ENCODE assay signal across 10 cellular contexts in the genomic region with DNA sequence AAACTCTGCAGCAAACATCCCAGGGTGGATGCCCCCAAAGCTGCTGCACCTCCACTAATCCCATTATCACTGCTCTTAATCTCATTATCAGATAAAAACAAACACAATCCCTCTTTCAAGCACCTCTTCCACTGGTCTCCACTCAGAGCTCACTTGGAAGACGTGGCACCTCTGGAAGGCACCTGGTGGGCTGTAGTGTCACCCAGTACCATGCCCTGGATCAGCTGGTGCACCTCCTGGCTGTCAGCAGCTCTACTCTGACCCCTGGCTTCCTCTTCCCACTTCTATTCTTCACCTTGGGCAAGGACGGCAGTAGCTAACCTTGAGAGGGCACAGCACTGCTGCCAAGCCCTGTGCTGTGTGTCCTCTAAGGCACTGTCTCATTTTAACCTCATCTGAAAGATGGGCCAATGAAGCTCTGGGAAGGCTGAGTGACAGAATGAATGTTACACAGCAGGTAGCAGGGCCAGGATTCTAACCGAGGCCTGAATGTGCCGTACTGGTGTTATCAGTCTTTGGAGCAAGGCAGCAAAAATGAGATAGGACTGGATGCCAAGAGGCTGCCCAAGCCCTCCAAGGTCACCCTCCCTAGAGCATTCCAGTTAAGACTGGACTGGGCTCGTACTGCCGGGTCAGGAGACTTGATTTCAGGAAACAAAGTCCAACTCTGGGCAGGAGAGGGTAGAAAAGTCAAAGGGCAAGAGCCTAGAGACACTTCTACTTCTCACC. TPM values are rescaled to one million over a fixed set of nuclear protein-coding genes. Genes with fewer than 3 reads are reported as not detected.
DNase-seq lines count a peak whose midpoint lies in the region; ATAC-seq and TF ChIP-seq lines count a peak whose summit lies in the region.
"Had no signal": no experiment of that assay in that cellular context is flagged by ENCODE, and none has a peak within 500 bp of the region (broad histone marks: within the 10 kb centered on the region; RNA-seq: fewer than 3 reads in every experiment).

No MANE protein-coding gene starts in this region.

- peaks cover 12% of the 10 kb centered on the region for H3K36me3 Mint-ChIP-seq in T-cell

- no peaks in the 10 kb centered on the region for H3K9me3 ChIP-seq in DOHH2 (ENCODE audit: control insufficient read depth, insufficient read depth, low read length)
- H3K9me3 ChIP-seq in cardiac muscle cell (ENCODE audit: low read depth): no peaks in the 10 kb centered on the region
- no peaks in the 10 kb centered on the region for H3K9me3 ChIP-seq in sigmoid colon

- H3K4me3 Mint-ChIP-seq in T-cell: peak overlapping the region; percentile 11 to 75 (median 47)

- no peak for TF ChIP-seq EP300 in sigmoid colon (IDR thresholded peaks at IDR 0.05)

- DNase-seq in T-cell: peak in 2 of 34 experiments; percentile 14 to 26
- DNase-seq in cardiac muscle cell (ENCODE audit: low read depth in 1 of 2, low spot score in 1 of 2): peak in 1 of 2 donors; percentile 32
- no peak for DNase-seq in sigmoid colon
- no peak for DNase-seq in SHP77 (lab: John Stamatoyannopoulos, UW)
- DNase-seq in LoVo (ENCODE audit: low spot score): no peak
- DNase-seq: NCI-H2227 treated with DMSO at 0.1 percent for 48 hours; stimulated activated CD4-positive, alpha-beta T cell treated with anti-CD3 and anti-CD28 coated beads, Interleukin-1b, Interleukin-23, amount 100 ng/mL, for 48 hours had no signal

- H3K4me1 ChIP-seq in DOHH2 (ENCODE audit: control insufficient read depth, low read length) (peaks cover 87% of the 10 kb centered on the region), cardiac muscle cell (ENCODE audit: low read depth) (peaks cover 82% of the 10 kb centered on the region), sigmoid colon (peaks cover 0 to 97% (median 93%) of the 10 kb centered on the region in 4 donors)

- POLR2A ChIA-PET in T-cell (lab: Charles Lee): no interaction called here

- intact Hi-C loops in sigmoid colon (cut with DNase I): no loop called here

- CTCF ChIA-PET in T-cell (lab: Charles Lee): interaction anchor here (0.5 to 0.6 kb wide), 3 partner anchors 9 to 199 kb away, joined by 3 to 5 read pairs (median 5); no protein-coding TSS in a partner anchor

- no peaks in the 10 kb centered on the region for H3F3A ChIP-seq in DOHH2 (ENCODE audit: control insufficient read depth, insufficient read depth)

- H3K4me1 Mint-ChIP-seq in T-cell: peaks cover 90 to 96% (median 95%) of the 10 kb centered on the region in 3 donors

- H3K9me3 Mint-ChIP-seq in T-cell: no peaks in the 10 kb centered on the region

- peaks cover 13% of the 10 kb centered on the region for H3K36me3 ChIP-seq in DOHH2 (ENCODE audit: control insufficient read depth, low read length)
- H3K36me3 ChIP-seq in cardiac muscle cell: no peaks in the 10 kb centered on the region
- H3K36me3 ChIP-seq in sigmoid colon: no peaks in the 10 kb centered on the region

- ATAC-seq in T-cell (replicated peaks in 1 of 4) (peak; percentile 27 to 67 (median 35)), GM21717 (IDR thresholded peaks at IDR 0.05; ENCODE audit: unreplicated experiment) (no peak), HG02970 (IDR thresholded peaks at IDR 0.05; ENCODE audit: low FRiP score, unreplicated experiment) (no peak)

- H3K27ac ChIP-seq in DOHH2 (ENCODE audit: low read depth, low read length) (no peak overlapping the region), cardiac muscle cell (peak overlapping the region; percentile 74), sigmoid colon (peak overlapping the region; percentile 46 to 73 (median 62))

- no peaks in the 10 kb centered on the region for H3K27me3 Mint-ChIP-seq in T-cell

- H3K4me3 ChIP-seq in DOHH2 (ENCODE audit: low read length): no peak overlapping the region
- no peak overlapping the region for H3K4me3 ChIP-seq in cardiac muscle cell
- no peak overlapping the region for H3K4me3 ChIP-seq in sigmoid colon

- H3K27ac Mint-ChIP-seq in T-cell: peak overlapping the region; percentile 8 to 50

- H3K27me3 ChIP-seq in DOHH2 (ENCODE audit: control insufficient read depth, low read length): no peaks in the 10 kb centered on the region
- no peaks in the 10 kb centered on the region for H3K27me3 ChIP-seq in cardiac muscle cell
- H3K27me3 ChIP-seq in sigmoid colon: no peaks in the 10 kb centered on the region

- peaks cover 64% of the 10 kb centered on the region for H4K20me1 ChIP-seq in DOHH2 (ENCODE audit: control insufficient read depth, insufficient read depth, low read depth, low read length)

- H3K79me2 ChIP-seq in DOHH2 (ENCODE audit: control insufficient read depth, low read length): peaks cover 99% of the 10 kb centered on the region

- WGBS in sigmoid colon, 2 donors: 41 to 56% methylated on average over 6 of the region's 6 CpGs

- TF ChIP-seq POLR2A in sigmoid colon (IDR thresholded peaks at IDR 0.05): no peak

- no peaks in the 10 kb centered on the region for H3K9me2 ChIP-seq in DOHH2 (replicated peaks; ENCODE audit: control insufficient read depth, low read length)

- H3K4me2 ChIP-seq in DOHH2 (ENCODE audit: low read length): peak overlapping the region; percentile 14; the same call in 1 of the 2 replicates

- TF ChIP-seq CTCF in DOHH2 (IDR thresholded peaks at IDR 0.05; ENCODE audit: low read depth, low read length, poor library complexity, severe bottlenecking) (no peak), cardiac muscle cell (IDR thresholded peaks at IDR 0.05; ENCODE audit: low read depth, low read length) (no peak), sigmoid colon (IDR thresholded peaks at IDR 0.05) (no peak)

RNA-seq across cellular contexts. Expression of a gene that starts 7.4 kb away (rescaled TPM):
- total RNA-seq in T-cell (100 to 1,000 TPM; 115 to 154 (median 139) TPM), cardiac muscle cell (25.9 and 42.5 TPM in 2 replicates), sigmoid colon (10 to 100 TPM; 15.0 to 43.8 (median 21.4) TPM)
- polyA plus RNA-seq in cardiac muscle cell (86.1 and 109 TPM in 2 replicates), sigmoid colon (10 to 100 TPM in 2 of 3 donors, 1 to 10 TPM in 1; 9.0 to 42.1 (median 13.6) TPM)

RNA-seq across cellular contexts. Expression of a gene that starts 54.6 kb away (rescaled TPM):
- total RNA-seq in T-cell: 10 to 100 TPM; 75.8 to 90.3 (median 86.7) TPM
- total RNA-seq in cardiac muscle cell: 16.3 and 34.5 TPM in 2 replicates
- polyA plus RNA-seq in cardiac muscle cell: 17.8 and 24.1 TPM in 2 replicates
- total RNA-seq in sigmoid colon: 10 to 100 TPM; 15.0 to 43.8 (median 21.4) TPM
- 10 to 100 TPM; 11.4 to 19.8 (median 11.6) TPM for polyA plus RNA-seq in sigmoid colon

Comparison
In these comparisons a context has a peak if more than half of its experiments do, and no peak if none do; other contexts are left out.
1. ATAC-seq: peak in T-cell (4 of 4); none in GM21717 (single experiment) and HG02970 (single experiment).